ENCODE assay signal across 3 cellular contexts in the genomic region with DNA sequence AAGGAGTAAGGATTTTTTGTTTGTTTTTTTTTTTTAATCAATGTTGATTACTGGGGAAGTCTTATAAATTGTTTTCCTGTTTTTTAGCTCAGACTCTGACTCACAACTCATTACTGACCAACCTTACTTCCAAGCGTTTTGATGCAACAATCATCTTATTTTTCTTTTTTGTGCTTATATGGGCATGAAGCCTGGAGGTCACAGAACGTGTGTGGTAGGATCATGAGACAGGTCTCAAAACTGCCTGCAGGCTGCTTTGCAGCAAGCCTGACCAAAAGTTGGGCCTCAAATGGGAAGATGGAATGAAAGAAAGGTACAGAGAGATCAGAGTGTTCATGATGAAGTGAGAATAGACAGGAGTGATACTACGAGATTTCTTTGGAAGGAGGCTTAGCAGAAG.
TF ChIP-seq lines count a peak whose summit lies in the region.

No MANE protein-coding gene starts in this region.

TF ChIP-seq in GM23338, 12 proteins besides CTCF, POLR2A, EP300 and RAD21 (continues in another document):
- TF ChIP-seq, protein P1, sequence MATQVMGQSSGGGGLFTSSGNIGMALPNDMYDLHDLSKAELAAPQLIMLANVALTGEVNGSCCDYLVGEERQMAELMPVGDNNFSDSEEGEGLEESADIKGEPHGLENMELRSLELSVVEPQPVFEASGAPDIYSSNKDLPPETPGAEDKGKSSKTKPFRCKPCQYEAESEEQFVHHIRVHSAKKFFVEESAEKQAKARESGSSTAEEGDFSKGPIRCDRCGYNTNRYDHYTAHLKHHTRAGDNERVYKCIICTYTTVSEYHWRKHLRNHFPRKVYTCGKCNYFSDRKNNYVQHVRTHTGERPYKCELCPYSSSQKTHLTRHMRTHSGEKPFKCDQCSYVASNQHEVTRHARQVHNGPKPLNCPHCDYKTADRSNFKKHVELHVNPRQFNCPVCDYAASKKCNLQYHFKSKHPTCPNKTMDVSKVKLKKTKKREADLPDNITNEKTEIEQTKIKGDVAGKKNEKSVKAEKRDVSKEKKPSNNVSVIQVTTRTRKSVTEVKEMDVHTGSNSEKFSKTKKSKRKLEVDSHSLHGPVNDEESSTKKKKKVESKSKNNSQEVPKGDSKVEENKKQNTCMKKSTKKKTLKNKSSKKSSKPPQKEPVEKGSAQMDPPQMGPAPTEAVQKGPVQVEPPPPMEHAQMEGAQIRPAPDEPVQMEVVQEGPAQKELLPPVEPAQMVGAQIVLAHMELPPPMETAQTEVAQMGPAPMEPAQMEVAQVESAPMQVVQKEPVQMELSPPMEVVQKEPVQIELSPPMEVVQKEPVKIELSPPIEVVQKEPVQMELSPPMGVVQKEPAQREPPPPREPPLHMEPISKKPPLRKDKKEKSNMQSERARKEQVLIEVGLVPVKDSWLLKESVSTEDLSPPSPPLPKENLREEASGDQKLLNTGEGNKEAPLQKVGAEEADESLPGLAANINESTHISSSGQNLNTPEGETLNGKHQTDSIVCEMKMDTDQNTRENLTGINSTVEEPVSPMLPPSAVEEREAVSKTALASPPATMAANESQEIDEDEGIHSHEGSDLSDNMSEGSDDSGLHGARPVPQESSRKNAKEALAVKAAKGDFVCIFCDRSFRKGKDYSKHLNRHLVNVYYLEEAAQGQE (IDR thresholded peaks at IDR 0.05; ENCODE audit: unreplicated experiment) = no peak
- TF ChIP-seq POLR2AphosphoS5 (IDR thresholded peaks at IDR 0.05; ENCODE audit: low read depth) = no peak
- no peak for TF ChIP-seq EZH2phosphoT487 (IDR thresholded peaks at IDR 0.05; ENCODE audit: unreplicated experiment)
- TF ChIP-seq JUNB (IDR thresholded peaks at IDR 0.05; ENCODE audit: unreplicated experiment) = no peak
- TF ChIP-seq ZNF331 (CRISPR knock-in tag; IDR thresholded peaks at IDR 0.05; ENCODE audit: low read depth) = no peak
- no peak for TF ChIP-seq EZH2 (IDR thresholded peaks at IDR 0.05; ENCODE audit: low read depth, unreplicated experiment)
- TF ChIP-seq NANOG (IDR thresholded peaks at IDR 0.05; ENCODE audit: borderline replicate concordance) = no peak
- TF ChIP-seq STAT1 (IDR thresholded peaks at IDR 0.05; ENCODE audit: unreplicated experiment) = no peak
- no peak for TF ChIP-seq CREB1 (CRISPR knock-in tag; IDR thresholded peaks at IDR 0.05; ENCODE audit: low read depth)
- TF ChIP-seq, protein P2, sequence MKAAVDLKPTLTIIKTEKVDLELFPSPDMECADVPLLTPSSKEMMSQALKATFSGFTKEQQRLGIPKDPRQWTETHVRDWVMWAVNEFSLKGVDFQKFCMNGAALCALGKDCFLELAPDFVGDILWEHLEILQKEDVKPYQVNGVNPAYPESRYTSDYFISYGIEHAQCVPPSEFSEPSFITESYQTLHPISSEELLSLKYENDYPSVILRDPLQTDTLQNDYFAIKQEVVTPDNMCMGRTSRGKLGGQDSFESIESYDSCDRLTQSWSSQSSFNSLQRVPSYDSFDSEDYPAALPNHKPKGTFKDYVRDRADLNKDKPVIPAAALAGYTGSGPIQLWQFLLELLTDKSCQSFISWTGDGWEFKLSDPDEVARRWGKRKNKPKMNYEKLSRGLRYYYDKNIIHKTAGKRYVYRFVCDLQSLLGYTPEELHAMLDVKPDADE (IDR thresholded peaks at IDR 0.05) = no peak

TF ChIP-seq in WTC11, 78 proteins besides CTCF, POLR2A, EP300 and RAD21 (continued from another document and continues in another):
- TF ChIP-seq, protein P3, sequence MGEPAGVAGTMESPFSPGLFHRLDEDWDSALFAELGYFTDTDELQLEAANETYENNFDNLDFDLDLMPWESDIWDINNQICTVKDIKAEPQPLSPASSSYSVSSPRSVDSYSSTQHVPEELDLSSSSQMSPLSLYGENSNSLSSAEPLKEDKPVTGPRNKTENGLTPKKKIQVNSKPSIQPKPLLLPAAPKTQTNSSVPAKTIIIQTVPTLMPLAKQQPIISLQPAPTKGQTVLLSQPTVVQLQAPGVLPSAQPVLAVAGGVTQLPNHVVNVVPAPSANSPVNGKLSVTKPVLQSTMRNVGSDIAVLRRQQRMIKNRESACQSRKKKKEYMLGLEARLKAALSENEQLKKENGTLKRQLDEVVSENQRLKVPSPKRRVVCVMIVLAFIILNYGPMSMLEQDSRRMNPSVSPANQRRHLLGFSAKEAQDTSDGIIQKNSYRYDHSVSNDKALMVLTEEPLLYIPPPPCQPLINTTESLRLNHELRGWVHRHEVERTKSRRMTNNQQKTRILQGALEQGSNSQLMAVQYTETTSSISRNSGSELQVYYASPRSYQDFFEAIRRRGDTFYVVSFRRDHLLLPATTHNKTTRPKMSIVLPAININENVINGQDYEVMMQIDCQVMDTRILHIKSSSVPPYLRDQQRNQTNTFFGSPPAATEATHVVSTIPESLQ (CRISPR knock-in tag; IDR thresholded peaks at IDR 0.05) = no peak
- TF ChIP-seq KAT7 (CRISPR knock-in tag; IDR thresholded peaks at IDR 0.05; ENCODE audit: borderline replicate concordance) (no peak), JUN (CRISPR knock-in tag; IDR thresholded peaks at IDR 0.05) (no peak)
- TF ChIP-seq, protein P4, sequence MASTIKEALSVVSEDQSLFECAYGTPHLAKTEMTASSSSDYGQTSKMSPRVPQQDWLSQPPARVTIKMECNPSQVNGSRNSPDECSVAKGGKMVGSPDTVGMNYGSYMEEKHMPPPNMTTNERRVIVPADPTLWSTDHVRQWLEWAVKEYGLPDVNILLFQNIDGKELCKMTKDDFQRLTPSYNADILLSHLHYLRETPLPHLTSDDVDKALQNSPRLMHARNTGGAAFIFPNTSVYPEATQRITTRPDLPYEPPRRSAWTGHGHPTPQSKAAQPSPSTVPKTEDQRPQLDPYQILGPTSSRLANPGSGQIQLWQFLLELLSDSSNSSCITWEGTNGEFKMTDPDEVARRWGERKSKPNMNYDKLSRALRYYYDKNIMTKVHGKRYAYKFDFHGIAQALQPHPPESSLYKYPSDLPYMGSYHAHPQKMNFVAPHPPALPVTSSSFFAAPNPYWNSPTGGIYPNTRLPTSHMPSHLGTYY (CRISPR knock-in tag; IDR thresholded peaks at IDR 0.05) = no peak
- TF ChIP-seq, protein P5, sequence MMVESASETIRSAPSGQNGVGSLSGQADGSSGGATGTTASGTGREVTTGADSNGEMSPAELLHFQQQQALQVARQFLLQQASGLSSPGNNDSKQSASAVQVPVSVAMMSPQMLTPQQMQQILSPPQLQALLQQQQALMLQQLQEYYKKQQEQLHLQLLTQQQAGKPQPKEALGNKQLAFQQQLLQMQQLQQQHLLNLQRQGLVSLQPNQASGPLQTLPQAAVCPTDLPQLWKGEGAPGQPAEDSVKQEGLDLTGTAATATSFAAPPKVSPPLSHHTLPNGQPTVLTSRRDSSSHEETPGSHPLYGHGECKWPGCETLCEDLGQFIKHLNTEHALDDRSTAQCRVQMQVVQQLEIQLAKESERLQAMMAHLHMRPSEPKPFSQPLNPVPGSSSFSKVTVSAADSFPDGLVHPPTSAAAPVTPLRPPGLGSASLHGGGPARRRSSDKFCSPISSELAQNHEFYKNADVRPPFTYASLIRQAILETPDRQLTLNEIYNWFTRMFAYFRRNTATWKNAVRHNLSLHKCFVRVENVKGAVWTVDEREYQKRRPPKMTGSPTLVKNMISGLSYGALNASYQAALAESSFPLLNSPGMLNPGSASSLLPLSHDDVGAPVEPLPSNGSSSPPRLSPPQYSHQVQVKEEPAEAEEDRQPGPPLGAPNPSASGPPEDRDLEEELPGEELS (CRISPR knock-in tag; IDR thresholded peaks at IDR 0.05) = no peak
- TF ChIP-seq, protein P6, sequence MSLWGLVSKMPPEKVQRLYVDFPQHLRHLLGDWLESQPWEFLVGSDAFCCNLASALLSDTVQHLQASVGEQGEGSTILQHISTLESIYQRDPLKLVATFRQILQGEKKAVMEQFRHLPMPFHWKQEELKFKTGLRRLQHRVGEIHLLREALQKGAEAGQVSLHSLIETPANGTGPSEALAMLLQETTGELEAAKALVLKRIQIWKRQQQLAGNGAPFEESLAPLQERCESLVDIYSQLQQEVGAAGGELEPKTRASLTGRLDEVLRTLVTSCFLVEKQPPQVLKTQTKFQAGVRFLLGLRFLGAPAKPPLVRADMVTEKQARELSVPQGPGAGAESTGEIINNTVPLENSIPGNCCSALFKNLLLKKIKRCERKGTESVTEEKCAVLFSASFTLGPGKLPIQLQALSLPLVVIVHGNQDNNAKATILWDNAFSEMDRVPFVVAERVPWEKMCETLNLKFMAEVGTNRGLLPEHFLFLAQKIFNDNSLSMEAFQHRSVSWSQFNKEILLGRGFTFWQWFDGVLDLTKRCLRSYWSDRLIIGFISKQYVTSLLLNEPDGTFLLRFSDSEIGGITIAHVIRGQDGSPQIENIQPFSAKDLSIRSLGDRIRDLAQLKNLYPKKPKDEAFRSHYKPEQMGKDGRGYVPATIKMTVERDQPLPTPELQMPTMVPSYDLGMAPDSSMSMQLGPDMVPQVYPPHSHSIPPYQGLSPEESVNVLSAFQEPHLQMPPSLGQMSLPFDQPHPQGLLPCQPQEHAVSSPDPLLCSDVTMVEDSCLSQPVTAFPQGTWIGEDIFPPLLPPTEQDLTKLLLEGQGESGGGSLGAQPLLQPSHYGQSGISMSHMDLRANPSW (CRISPR knock-in tag; conservative IDR thresholded peaks at IDR 0.05; ENCODE audit: low read depth) = no peak

TF ChIP-seq in endothelial cell of umbilical vein, 7 proteins besides CTCF, POLR2A, EP300 and RAD21:
- TF ChIP-seq POLR2AphosphoS5 (IDR thresholded peaks at IDR 0.05; ENCODE audit: insufficient read depth, low read depth, low read length) = no peak
- TF ChIP-seq JUN (IDR thresholded peaks at IDR 0.05; ENCODE audit: borderline replicate concordance, insufficient read depth, insufficient read length, low read depth) = no peak
- TF ChIP-seq MYC (IDR thresholded peaks at IDR 0.05; ENCODE audit: low read depth, low read length) = no peak
- no peak for TF ChIP-seq EZH2 (IDR thresholded peaks at IDR 0.05; ENCODE audit: borderline replicate concordance, low read depth, low read length, severe bottlenecking)
TF ChIP-seq in endothelial cell of umbilical vein: peak in this region for 0.
